ENCODE assay signal across 14 cellular contexts in the genomic region with DNA sequence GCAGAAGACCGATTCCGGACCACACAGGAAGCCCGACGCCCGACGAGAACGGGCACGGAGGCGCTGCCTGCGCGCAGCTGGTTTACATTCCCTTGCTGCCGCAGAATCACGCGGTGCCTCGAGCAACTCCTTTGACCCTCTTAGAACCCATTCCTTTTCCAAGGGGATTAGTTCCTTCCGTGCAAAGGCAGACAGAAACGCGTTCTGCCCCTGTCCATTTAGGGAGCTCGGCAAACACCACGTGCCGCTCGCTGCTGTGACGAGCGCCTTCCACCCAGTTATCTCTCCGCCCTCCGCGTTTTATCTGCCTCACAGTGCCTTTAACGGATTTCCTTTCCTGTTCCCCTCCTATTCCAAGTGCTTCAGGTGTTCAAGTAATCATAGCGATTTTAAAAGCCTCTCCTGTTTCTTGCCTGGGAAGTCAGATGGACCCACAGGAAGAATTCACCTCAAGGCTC. TPM values are rescaled to one million over a fixed set of nuclear protein-coding genes. Genes with fewer than 3 reads are reported as not detected.
A peak's percentile ranks its signal among the peaks of the same experiment; 100 is the strongest.
DNase-seq lines count a peak whose midpoint lies in the region; ATAC-seq and TF ChIP-seq lines count a peak whose summit lies in the region.
"Had no signal": no experiment of that assay in that cellular context is flagged by ENCODE, and none has a peak within 500 bp of the region (broad histone marks: within the 10 kb centered on the region; RNA-seq: fewer than 3 reads in every experiment).

No MANE protein-coding gene starts in this region.

- H3K27me3 ChIP-seq in HAP-1 (ENCODE audit: low read depth) (peaks cover 8% of the 10 kb centered on the region), mammary epithelial cell (ENCODE audit: insufficient read depth, low read length) (no peaks in the 10 kb centered on the region), transverse colon (no peaks in the 10 kb centered on the region)

- H3K4me3 ChIP-seq in HAP-1 (no peak overlapping the region), mammary epithelial cell (replicated peaks in 1 of 3; ENCODE audit: insufficient read depth in 1 of 3, low read depth in 2 of 3, low read length in 3 of 3) (no peak overlapping the region), transverse colon (no peak overlapping the region)

- TF ChIP-seq EP300 in transverse colon (IDR thresholded peaks at IDR 0.05; ENCODE audit: low read depth), result no peak

- H3K27ac ChIP-seq in mammary epithelial cell (ENCODE audit: insufficient read depth, low read depth, low read length) (no peak overlapping the region), transverse colon (peak overlapping the region; percentile 51 to 64 (median 58))

- intact Hi-C loops in mammary epithelial cell (cut with micrococcal nuclease), result no loop called here
- intact Hi-C loops in transverse colon (cut with DNase I; ENCODE audit: low total_unique reads), result no loop called here

- DNase-seq in HAP-1 (ENCODE audit: low spot score in 2 of 2) (peak; percentile 40 to 56), mammary epithelial cell (no peak), mucosa of gallbladder (ENCODE audit: low spot score) (peak; percentile 60), transverse colon (no peak), cerebellum (ENCODE audit: low spot score) (no peak)
- no peak for DNase-seq in activated CD4-positive, CD25-positive, alpha-beta regulatory T cell treated with anti-CD3 and anti-CD28 coated beads, Interleukin-2, amount 50 U/mL, for 72 hours
- DNase-seq: activated CD8-positive, alpha-beta T cell treated with anti-CD3 and anti-CD28 coated beads for 36 hours; activated naive CD4-positive, alpha-beta T cell treated with anti-CD3 and anti-CD28 coated beads for 36 hours; DMS53; NCI-H1105 treated with DMSO at 0.1 percent for 48 hours; NK-92 treated with Interleukin-12 subunit alpha and Interleukin-12 subunit beta, amount 100 ng/mL, for 24 hours; small intestine; T-helper 1 cell had no signal

- H3K4me2 ChIP-seq in mammary epithelial cell (ENCODE audit: insufficient read depth, low read depth, low read length), result peak overlapping the region; percentile 50

- TF ChIP-seq POLR2A in transverse colon (IDR thresholded peaks at IDR 0.05), result no peak

- H3K9ac ChIP-seq in mammary epithelial cell (ENCODE audit: insufficient read depth, low read length), result no peak overlapping the region

- WGBS in mammary epithelial cell (ENCODE audit: low coverage, missing lambda C conversion rate), result 16% methylated on average over 27 of the region's 29 CpGs
- WGBS in transverse colon (ENCODE audit: low coverage in 1 of 2), 2 donors, result 72 to 73% methylated on average over 12 to 29 of the region's 29 CpGs

- H3K9me3 ChIP-seq in HAP-1, result no peaks in the 10 kb centered on the region
- H3K9me3 ChIP-seq in mammary epithelial cell (replicated peaks; ENCODE audit: insufficient read depth, low read length), result no peaks in the 10 kb centered on the region
- no peaks in the 10 kb centered on the region for H3K9me3 ChIP-seq in transverse colon

- CTCF ChIA-PET in mammary epithelial cell (lab: Charles Lee; ENCODE audit: low non-redundant PET), result no interaction called here

- H3K36me3 ChIP-seq in HAP-1 (replicated peaks) (no peaks in the 10 kb centered on the region), mammary epithelial cell (ENCODE audit: insufficient read depth, low read length) (no peaks in the 10 kb centered on the region), transverse colon (no peaks in the 10 kb centered on the region)

- no peaks in the 10 kb centered on the region for H3K79me2 ChIP-seq in mammary epithelial cell (ENCODE audit: insufficient read depth, low read length)

- dilution Hi-C loops in mammary epithelial cell (cut with HindIII; ENCODE audit: low sequenced_read_pairs), result no loop called here

- peaks cover 6% of the 10 kb centered on the region; the same call in 1 of the 2 replicates for H3K4me1 ChIP-seq in HAP-1
- H3K4me1 ChIP-seq in mammary epithelial cell (ENCODE audit: insufficient read depth, low read length), result peaks cover 2% of the 10 kb centered on the region
- peaks cover 0 to 11% (median 4%) of the 10 kb centered on the region in 4 donors for H3K4me1 ChIP-seq in transverse colon

- H4K20me1 ChIP-seq in mammary epithelial cell (ENCODE audit: insufficient read depth, low read length), result no peaks in the 10 kb centered on the region

- BruUV-seq in mammary epithelial cell (replicated peaks; lab: Mats Ljungman, UMichigan), result no TSS peak

- in situ Hi-C loops in HAP-1 (cut with MboI; ENCODE audit: low sequenced_read_pairs) (no loop called here), mammary epithelial cell (cut with MboI; ENCODE audit: low sequenced_read_pairs in 2 of 2) (no loop called here), transverse colon (cut with MboI; ENCODE audit: low pct_ligation_motif_present in 1 of 4, low pct_unique_long_range_greater_than_20kb in 1 of 4, low sequenced_read_pairs in 3 of 4) (no loop called here)

- no peak for ATAC-seq in GM19467 (IDR thresholded peaks at IDR 0.05; ENCODE audit: unreplicated experiment)
- ATAC-seq: activated CD8-positive, alpha-beta T cell treated with anti-CD3 and anti-CD28 coated beads for 36 hours had no signal

- peak overlapping the region; percentile 83 for H2AFZ ChIP-seq in mammary epithelial cell (ENCODE audit: low read depth, low read length)

- TF ChIP-seq CTCF in mammary epithelial cell (conservative IDR thresholded peaks at IDR 0.05 in 1 of 2, IDR thresholded peaks at IDR 0.05 in 1 of 2; ENCODE audit: extremely low read depth in 1 of 2, insufficient read depth in 1 of 2, low read depth in 1 of 2, low read length in 2 of 2) (no peak), transverse colon (IDR thresholded peaks at IDR 0.05) (no peak)

RNA-seq across cellular contexts. Expression of gene MICAL3, which starts 24.1 kb away (rescaled TPM):
- total RNA-seq in mammary epithelial cell (100 to 1,000 TPM in 1 of 2 donors, 10 to 100 TPM in 1; 67.2 to 102 TPM), mucosa of gallbladder (61.4 TPM), transverse colon (100 to 1,000 TPM in 2 of 4 donors, 10 to 100 TPM in 2; 84.2 to 290 (median 151) TPM), cerebellum (77.6 TPM)
- 31.3 TPM for polyA plus RNA-seq in mammary epithelial cell
- 110 TPM for polyA minus RNA-seq in mammary epithelial cell

RNA-seq across cellular contexts. Expression of gene PEX26, which starts 29.3 kb away (rescaled TPM):
- total RNA-seq in mammary epithelial cell, result 10 to 100 TPM; 26.5 to 35.1 TPM
- polyA plus RNA-seq in mammary epithelial cell, result 20.1 TPM
- 62.6 TPM for polyA minus RNA-seq in mammary epithelial cell
- total RNA-seq in mucosa of gallbladder, result 51.5 TPM
- total RNA-seq in transverse colon, result 100 to 1,000 TPM in 2 of 4 donors, 10 to 100 TPM in 2; 46.4 to 211 (median 93.4) TPM
- total RNA-seq in cerebellum, result 22.4 TPM

Comparison
In these comparisons a context has a peak if more than half of its experiments do, and no peak if none do; other contexts are left out.
1. DNase-seq: peak in HAP-1 (2 of 2) and mucosa of gallbladder (single experiment); none in mammary epithelial cell (single experiment), transverse colon (single experiment), activated CD4-positive, CD25-positive, alpha-beta regulatory T cell treated with anti-CD3 and anti-CD28 coated beads, Interleukin-2, amount 50 U/mL, for 72 hours (single experiment) and cerebellum (single experiment).